16 cellular contexts compared by ENCODE assay signal in the genomic region with DNA sequence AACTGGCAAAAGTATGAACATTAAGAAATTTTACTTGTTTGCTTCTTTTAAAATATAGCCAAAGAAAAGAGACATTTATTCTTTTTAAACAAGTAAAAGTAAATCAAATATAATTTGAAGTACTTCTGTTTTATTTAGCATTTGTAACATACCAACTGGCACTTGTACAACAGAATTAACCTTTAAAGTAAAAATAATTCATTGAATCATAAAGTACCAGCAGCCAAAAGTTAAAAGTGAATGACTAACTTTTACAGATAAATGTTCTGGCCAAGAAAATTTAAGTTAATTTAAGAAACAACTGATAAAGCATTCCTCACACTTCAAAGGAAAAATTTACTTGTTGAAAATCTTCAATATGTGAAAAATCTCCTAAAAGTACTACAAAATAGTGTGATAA. TPM values are rescaled to one million over a fixed set of nuclear protein-coding genes. Genes with fewer than 3 reads are reported as not detected.
A peak's percentile ranks its signal among the peaks of the same experiment; 100 is the strongest.
DNase-seq lines count a peak whose midpoint lies in the region; ATAC-seq, FAIRE-seq and TF ChIP-seq lines count a peak whose summit lies in the region.
"Had no signal": no experiment of that assay in that cellular context is flagged by ENCODE, and none has a peak within 500 bp of the region (broad histone marks: within the 10 kb centered on the region; RNA-seq: fewer than 3 reads in every experiment).

No MANE protein-coding gene starts in this region.

- FAIRE-seq in endothelial cell of umbilical vein (lab: Jason Lieb, UNC) (no peak), GM12892 (lab: Jason Lieb, UNC) (no peak)

- TF ChIP-seq POLR2A in endothelial cell of umbilical vein (IDR thresholded peaks at IDR 0.05; ENCODE audit: low read depth, low read length) (no peak), GM12892 (IDR thresholded peaks at IDR 0.05; ENCODE audit: low read depth, low read length) (no peak)

- H3K27ac ChIP-seq in ACC112 (ENCODE audit: low read depth, low read length) = peak overlapping the region; percentile 86
- H3K27ac ChIP-seq in Panc1 (ENCODE audit: low read length) = peak overlapping the region; percentile 77; the same call in 1 of the 2 replicates
- peak overlapping the region; percentile 42 for H3K27ac ChIP-seq in endothelial cell of umbilical vein (ENCODE audit: insufficient read depth, low read depth, low read length)
- H3K27ac ChIP-seq in osteoblast (ENCODE audit: low read depth, low read length) = peak overlapping the region; percentile 72
- H3K27ac ChIP-seq in heart right ventricle = peak overlapping the region in 4 of 10 donors; percentile 14 to 28 (median 22)
- H3K27ac ChIP-seq in colonic mucosa = no peak overlapping the region
- H3K27ac ChIP-seq: HL-60, SK-N-MC had no signal

- H3K4me2 ChIP-seq in endothelial cell of umbilical vein (ENCODE audit: insufficient read depth, low read length) (peak overlapping the region; percentile 62), osteoblast (ENCODE audit: insufficient read depth, low read length) (peak overlapping the region; percentile 76)

- CTCF ChIA-PET in Panc1 (lab: Charles Lee) (no interaction called here), endothelial cell of umbilical vein (lab: Charles Lee) (interaction anchor here (1.0 to 1.5 kb wide), 2 partner anchors 14 to 252 kb away, joined by 4 to 7 read pairs; no protein-coding TSS in a partner anchor)

- intact Hi-C loops in Panc1 (cut with micrococcal nuclease; ENCODE audit: unreplicated experiment) = no loop called here
- intact Hi-C loops in endothelial cell of umbilical vein (cut with micrococcal nuclease) = no loop called here
- intact Hi-C loops in heart right ventricle (cut with DNase I) = loop anchor here in 1 of 10 donors (5.0 kb wide), 1 partner anchor 271 kb away; no protein-coding TSS in a partner anchor
- intact Hi-C loops in colonic mucosa (cut with DNase I) = no loop called here

- ATAC-seq in Panc1 = no peak
- ATAC-seq in heart right ventricle = no peak
- ATAC-seq: PC-3 had no signal

- DNase-seq in Panc1 (ENCODE audit: low read depth, low spot score) (no peak), endothelial cell of umbilical vein (ENCODE audit: low read depth, low spot score) (no peak), osteoblast (ENCODE audit: insufficient read length, low spot score, missing footprints) (no peak), GM12892 (ENCODE audit: insufficient read length) (no peak), heart right ventricle (no peak), iPS-NIHi11 (ENCODE audit: low spot score) (no peak), colonic mucosa (no peak)
- DNase-seq: KG1, NCI-H1092 treated with DMSO at 0.1 percent for 48 hours, NCI-H1694 treated with DMSO at 0.1 percent for 48 hours, NCI-H748 treated with DMSO at 0.1 percent for 48 hours had no signal

- H3K36me3 ChIP-seq in ACC112 (ENCODE audit: insufficient read depth, low read length) (peaks cover 16% of the 10 kb centered on the region), Panc1 (ENCODE audit: control insufficient read depth, insufficient read depth, low read length) (no peaks in the 10 kb centered on the region), endothelial cell of umbilical vein (ENCODE audit: control insufficient read depth in 2 of 2, extremely low read depth in 1 of 2, insufficient read depth in 2 of 2, low read length in 2 of 2) (peaks cover 0 to 2% of the 10 kb centered on the region in 2 experiments), osteoblast (ENCODE audit: insufficient read depth, low read length) (no peaks in the 10 kb centered on the region), heart right ventricle (peaks cover 0 to 44% (median 8%) of the 10 kb centered on the region in 9 donors), colonic mucosa (no peaks in the 10 kb centered on the region)

- POLR2A ChIA-PET in Panc1 (lab: Charles Lee) (no interaction called here), endothelial cell of umbilical vein (lab: Charles Lee) (no interaction called here)

- H2AFZ ChIP-seq in ACC112 (ENCODE audit: low read length, unreplicated experiment) (no peak overlapping the region), endothelial cell of umbilical vein (ENCODE audit: low read depth, low read length) (no peak overlapping the region), osteoblast (ENCODE audit: low read length) (no peak overlapping the region)

- H3K4me3 ChIP-seq in ACC112 (ENCODE audit: low read depth, low read length) (peak overlapping the region; percentile 37; the same call in 1 of the 2 replicates), Panc1 (ENCODE audit: low read depth in 2 of 2, low read length in 2 of 2) (no peak overlapping the region), endothelial cell of umbilical vein (replicated peaks in 1 of 3; ENCODE audit: insufficient read depth in 1 of 3, low read depth in 1 of 3, low read length in 3 of 3) (no peak overlapping the region), osteoblast (ENCODE audit: insufficient read depth, low read length) (no peak overlapping the region), heart right ventricle (no peak overlapping the region), colonic mucosa (no peak overlapping the region)
- H3K4me3 ChIP-seq: SK-N-MC had no signal

- H3K79me2 ChIP-seq in ACC112 (ENCODE audit: control insufficient read depth, insufficient read depth, low read length, unreplicated experiment) (peaks cover 8% of the 10 kb centered on the region), endothelial cell of umbilical vein (ENCODE audit: control insufficient read depth, insufficient read depth, low read length) (peaks cover 3% of the 10 kb centered on the region), osteoblast (ENCODE audit: insufficient read depth, low read length) (peaks cover 3% of the 10 kb centered on the region)

- H3K9me1 ChIP-seq in endothelial cell of umbilical vein (replicated peaks; ENCODE audit: control insufficient read depth, extremely low read depth, insufficient read depth, low read length) = no peaks in the 10 kb centered on the region

- H4K20me1 ChIP-seq in endothelial cell of umbilical vein (replicated peaks; ENCODE audit: control insufficient read depth, extremely low read depth, insufficient read depth, low read length) = no peaks in the 10 kb centered on the region
- no peaks in the 10 kb centered on the region for H4K20me1 ChIP-seq in osteoblast (ENCODE audit: insufficient read depth, low read length)

- in situ Hi-C loops in Panc1 (cut with HindIII; ENCODE audit: low pct_unique_long_range_greater_than_20kb, low sequenced_read_pairs) = no loop called here

- H3K9ac ChIP-seq in endothelial cell of umbilical vein (replicated peaks; ENCODE audit: extremely low read depth, insufficient read depth, low read length) (peak overlapping the region; percentile 21), colonic mucosa (ENCODE audit: low read depth in 2 of 2, low read length in 2 of 2) (no peak overlapping the region)

- H3K9me3 ChIP-seq in Panc1 (ENCODE audit: control insufficient read depth, insufficient read depth, low read depth, low read length) = no peaks in the 10 kb centered on the region
- H3K9me3 ChIP-seq in endothelial cell of umbilical vein (replicated peaks; ENCODE audit: control insufficient read depth, insufficient read depth, low read length) = no peaks in the 10 kb centered on the region
- H3K9me3 ChIP-seq in osteoblast (ENCODE audit: low read depth, low read length) = no peaks in the 10 kb centered on the region
- H3K9me3 ChIP-seq in heart right ventricle = no peaks in the 10 kb centered on the region
- H3K9me3 ChIP-seq in colonic mucosa = no peaks in the 10 kb centered on the region
- H3K9me3 ChIP-seq: Caco-2 had no signal

- H3K4me1 ChIP-seq in ACC112 (ENCODE audit: control insufficient read depth, insufficient read depth, low read length, unreplicated experiment) (peaks cover 48% of the 10 kb centered on the region), Panc1 (ENCODE audit: control insufficient read depth, insufficient read depth, low read length) (peaks cover 23% of the 10 kb centered on the region), endothelial cell of umbilical vein (ENCODE audit: control insufficient read depth, extremely low read depth, insufficient read depth, low read length) (peaks cover 19% of the 10 kb centered on the region), osteoblast (ENCODE audit: insufficient read depth, low read length) (peaks cover 31% of the 10 kb centered on the region), heart right ventricle (peaks cover 0 to 24% (median 6%) of the 10 kb centered on the region in 9 donors), colonic mucosa (no peaks in the 10 kb centered on the region)

- TF ChIP-seq CTCF in Panc1 (IDR thresholded peaks at IDR 0.05) = no peak
- TF ChIP-seq CTCF in endothelial cell of umbilical vein (IDR thresholded peaks at IDR 0.05; ENCODE audit: extremely low read depth in 1 of 2, insufficient read depth in 1 of 2, low read depth in 1 of 2, low read length in 2 of 2) = no peak
- TF ChIP-seq CTCF in osteoblast (IDR thresholded peaks at IDR 0.05; ENCODE audit: extremely low read depth, low read depth, low read length) = no peak
- TF ChIP-seq CTCF in heart right ventricle (IDR thresholded peaks at IDR 0.05) = no peak
- no peak for TF ChIP-seq CTCF in colonic mucosa (IDR thresholded peaks at IDR 0.05)

- no TSS peak for BruUV-seq in Panc1 (replicated peaks; lab: Mats Ljungman, UMichigan)
- no TSS peak for BruUV-seq in endothelial cell of umbilical vein (replicated peaks; lab: Mats Ljungman, UMichigan)

- dilution Hi-C loops in endothelial cell of umbilical vein (cut with MboI; ENCODE audit: extremely low pct_ligation_motif_present, low sequenced_read_pairs) = no loop called here

- H3K27me3 ChIP-seq in ACC112 (ENCODE audit: insufficient read depth, low read length) = no peaks in the 10 kb centered on the region
- H3K27me3 ChIP-seq in Panc1 (ENCODE audit: control insufficient read depth, insufficient read depth, low read length) = no peaks in the 10 kb centered on the region
- H3K27me3 ChIP-seq in endothelial cell of umbilical vein (ENCODE audit: control insufficient read depth in 2 of 2, insufficient read depth in 2 of 2, low read length in 2 of 2) = no peaks in the 10 kb centered on the region
- H3K27me3 ChIP-seq in osteoblast (ENCODE audit: insufficient read depth, low read length) = no peaks in the 10 kb centered on the region
- H3K27me3 ChIP-seq in heart right ventricle = no peaks in the 10 kb centered on the region
- H3K27me3 ChIP-seq in colonic mucosa = no peaks in the 10 kb centered on the region

RNA-seq across cellular contexts. Expression of gene RTTN, which starts 23.8 kb away (rescaled TPM):
- total RNA-seq in Panc1 (2021; ENCODE audit: unreplicated experiment) (16.9 TPM), endothelial cell of umbilical vein (16.7 and 17.4 TPM in 2 replicates), osteoblast (11.2 and 15.6 TPM in 2 replicates), heart right ventricle (10 to 100 TPM in 5 of 10 donors, 1 to 10 TPM in 5; 6.5 to 15.7 (median 10.2) TPM), colonic mucosa (10 to 100 TPM in 1 of 2 donors, 1 to 10 TPM in 1; 6.5 to 16.7 TPM)
- polyA plus RNA-seq in Panc1 (2012; ENCODE audit: insufficient read length) = 3.6 TPM
- polyA plus RNA-seq in endothelial cell of umbilical vein (2.9 and 3.1 TPM in 2 replicates), heart right ventricle (1 to 10 TPM; 3.5 to 9.4 TPM)
- polyA plus RNA-seq in endothelial cell of umbilical vein (2011; cell fraction: cytosol; rRNA removed) = 3.3 and 3.6 TPM in 2 replicates
- 20.7 and 24.0 TPM in 2 replicates for polyA plus RNA-seq in endothelial cell of umbilical vein (2011; cell fraction: nucleus; rRNA removed)
- polyA plus RNA-seq in endothelial cell of umbilical vein (2012) = 3.3 and 6.5 TPM in 2 replicates
- 20.7 and 25.0 TPM in 2 replicates for polyA minus RNA-seq in endothelial cell of umbilical vein
- polyA minus RNA-seq in endothelial cell of umbilical vein (2011; cell fraction: cytosol; rRNA and poly(A)+ RNA removed) = 10.5 TPM
- polyA minus RNA-seq in endothelial cell of umbilical vein (2011; cell fraction: nucleus; rRNA and poly(A)+ RNA removed) = 81.7 and 144 TPM in 2 replicates
- polyA plus RNA-seq in GM12892 (2012; ENCODE audit: missing spikeins) = 18.4 TPM
